Comparison of ENCODE assay signal across 8 cellular contexts in the genomic region with DNA sequence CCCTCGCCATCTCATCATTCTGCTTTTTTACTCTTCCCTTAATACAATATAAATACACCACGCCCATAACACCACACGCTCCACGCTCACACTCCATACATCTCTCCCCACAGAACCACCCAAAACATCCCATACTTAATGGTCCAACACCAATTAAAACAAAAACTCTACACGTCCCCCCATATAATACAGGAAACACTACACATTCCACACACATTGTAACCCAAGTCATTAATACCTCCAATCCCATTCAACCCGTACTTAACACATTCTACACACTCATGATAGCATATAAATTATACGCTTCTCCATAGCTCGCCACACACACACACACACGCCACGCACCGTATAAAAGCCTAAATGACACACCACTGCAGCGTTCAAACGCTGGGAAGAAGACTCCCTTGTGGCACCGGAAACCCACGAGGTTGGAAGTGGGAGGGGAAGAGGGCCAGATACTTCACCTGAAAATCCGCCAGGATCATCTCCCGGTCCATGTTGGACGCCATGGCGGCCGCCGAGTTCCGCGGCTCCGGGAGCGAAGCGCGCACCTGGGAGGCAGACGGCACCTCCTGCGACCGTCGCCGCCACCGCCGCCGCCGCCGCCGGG. TPM values are rescaled to one million over a fixed set of nuclear protein-coding genes. Genes with fewer than 3 reads are reported as not detected.
DNase-seq lines count a peak whose midpoint lies in the region; TF ChIP-seq lines count a peak whose summit lies in the region.

No MANE protein-coding gene starts in this region.

- TF ChIP-seq CTCF in GM13977 (IDR thresholded peaks at IDR 0.05; ENCODE audit: extremely low read depth, insufficient read depth, missing control alignments) (no peak), progenitor cell of endocrine pancreas (IDR thresholded peaks at IDR 0.05; ENCODE audit: unreplicated experiment) (no peak)

- H3K36me3 ChIP-seq in BLaER1 treated with 17β-estradiol and CSF1 and Interleukin-3, amounts not matched to agents 10 nM and 100 nM: peaks cover 0 to 13% (median 5%) of the 10 kb centered on the region in 11 experiments; a peak in 7 of 22 replicates
- H3K36me3 ChIP-seq in KOPT-K1 (ENCODE audit: insufficient read depth, low read length): peaks cover 7% of the 10 kb centered on the region

- in situ Hi-C loops in GM13977 (cut with MboI; ENCODE audit: low pct_unique_long_range_greater_than_20kb, low sequenced_read_pairs, unreplicated experiment): no loop called here

- H3K27ac Mint-ChIP-seq in activated T-cell treated with anti-CD3 and anti-CD28 coated beads, Interleukin-2, amount 50 U/mL, for 24 hours: peak overlapping the region; percentile 92
- peak overlapping the region; percentile 56 for H3K27ac Mint-ChIP-seq in progenitor cell of endocrine pancreas

- H3K27ac ChIP-seq in BLaER1 treated with 17β-estradiol and CSF1 and Interleukin-3, amounts not matched to agents 10 nM and 100 nM: peak overlapping the region; percentile 53 to 89 (median 84); a peak in 21 of 22 replicates
- H3K27ac ChIP-seq in KOPT-K1 (ENCODE audit: low read depth, low read length, poor library complexity, severe bottlenecking): peak overlapping the region; percentile 77

- no peaks in the 10 kb centered on the region for H3K27me3 ChIP-seq in BLaER1 treated with 17β-estradiol and CSF1 and Interleukin-3, amounts not matched to agents 10 nM and 100 nM

- no peaks in the 10 kb centered on the region for H3K9me3 Mint-ChIP-seq in activated T-cell treated with anti-CD3 and anti-CD28 coated beads, Interleukin-2, amount 50 U/mL, for 24 hours
- no peaks in the 10 kb centered on the region for H3K9me3 Mint-ChIP-seq in progenitor cell of endocrine pancreas (ENCODE audit: low read depth)

- DNase-seq in GM13977 (ENCODE audit: low spot score): peak; percentile 46
- DNase-seq in activated T-cell treated with anti-CD3 and anti-CD28 coated beads, Interleukin-2, amount 50 U/mL, for 24 hours: no peak
- DNase-seq in germinal center (ENCODE audit: low spot score): peak; percentile 11
- DNase-seq in progenitor cell of endocrine pancreas (ENCODE audit: low spot score, unreplicated experiment): no peak
- no peak for DNase-seq in amniotic stem cell (lab: John Stamatoyannopoulos, UW)
- DNase-seq in activated CD4-positive, CD25-positive, alpha-beta regulatory T cell (lab: John Stamatoyannopoulos, UW): no peak

- no peaks in the 10 kb centered on the region for H3K9me3 ChIP-seq in BLaER1 treated with 17β-estradiol and CSF1 and Interleukin-3, amounts not matched to agents 10 nM and 100 nM (replicated peaks in 1 of 11)
- no peaks in the 10 kb centered on the region for H3K9me3 ChIP-seq in KOPT-K1 (ENCODE audit: insufficient read depth, low read length, poor library complexity, severe bottlenecking)

- H3K4me2 ChIP-seq in BLaER1 treated with 17β-estradiol and CSF1 and Interleukin-3, amounts not matched to agents 10 nM and 100 nM: peak overlapping the region; percentile 80 to 91 (median 85)

- H3K9ac ChIP-seq in BLaER1 treated with 17β-estradiol and CSF1 and Interleukin-3, amounts not matched to agents 10 nM and 100 nM: peak overlapping the region; percentile 79 to 92 (median 87)

- peaks cover 0 to 46% (median 6%) of the 10 kb centered on the region in 11 experiments; a peak in 6 of 22 replicates for H4K20me1 ChIP-seq in BLaER1 treated with 17β-estradiol and CSF1 and Interleukin-3, amounts not matched to agents 10 nM and 100 nM

- H3K36me3 Mint-ChIP-seq in activated T-cell treated with anti-CD3 and anti-CD28 coated beads, Interleukin-2, amount 50 U/mL, for 24 hours (ENCODE audit: low read depth): peaks cover 27% of the 10 kb centered on the region
- no peaks in the 10 kb centered on the region for H3K36me3 Mint-ChIP-seq in progenitor cell of endocrine pancreas (ENCODE audit: insufficient read depth)

- H3K4me3 ChIP-seq in BLaER1 treated with 17β-estradiol and CSF1 and Interleukin-3, amounts not matched to agents 10 nM and 100 nM: peak overlapping the region; percentile 89 to 99 (median 94)

- peak overlapping the region; percentile 86 for H3K4me3 Mint-ChIP-seq in activated T-cell treated with anti-CD3 and anti-CD28 coated beads, Interleukin-2, amount 50 U/mL, for 24 hours
- peak overlapping the region; percentile 89 for H3K4me3 Mint-ChIP-seq in progenitor cell of endocrine pancreas (ENCODE audit: low read depth)

- H3K4me1 ChIP-seq in BLaER1 treated with 17β-estradiol and CSF1 and Interleukin-3, amounts not matched to agents 10 nM and 100 nM: peaks cover 14 to 38% (median 22%) of the 10 kb centered on the region in 10 experiments

- no peaks in the 10 kb centered on the region for H3K27me3 Mint-ChIP-seq in activated T-cell treated with anti-CD3 and anti-CD28 coated beads, Interleukin-2, amount 50 U/mL, for 24 hours
- peaks cover 11% of the 10 kb centered on the region for H3K27me3 Mint-ChIP-seq in progenitor cell of endocrine pancreas

- H3K4me1 Mint-ChIP-seq in activated T-cell treated with anti-CD3 and anti-CD28 coated beads, Interleukin-2, amount 50 U/mL, for 24 hours (ENCODE audit: low read depth): peaks cover 36% of the 10 kb centered on the region
- peaks cover 12% of the 10 kb centered on the region for H3K4me1 Mint-ChIP-seq in progenitor cell of endocrine pancreas (ENCODE audit: low read depth)

RNA-seq across cellular contexts. Expression of gene FAF1, which starts 0.7 kb away (rescaled TPM):
- 49.0 and 55.4 TPM in 2 replicates for total RNA-seq in progenitor cell of endocrine pancreas

RNA-seq across cellular contexts. Expression of gene CDKN2C, which starts 10.6 kb away (rescaled TPM):
- total RNA-seq in progenitor cell of endocrine pancreas: 0.26 and 0.33 TPM in 2 replicates

Comparison
In these comparisons a context has a peak if more than half of its experiments do, and no peak if none do; other contexts are left out.
1. DNase-seq: peak in GM13977 (single experiment) and germinal center (single experiment); none in activated T-cell treated with anti-CD3 and anti-CD28 coated beads, Interleukin-2, amount 50 U/mL, for 24 hours (single experiment), progenitor cell of endocrine pancreas (single experiment), amniotic stem cell (single experiment) and activated CD4-positive, CD25-positive, alpha-beta regulatory T cell (0 of 4).